In the genomic region with DNA sequence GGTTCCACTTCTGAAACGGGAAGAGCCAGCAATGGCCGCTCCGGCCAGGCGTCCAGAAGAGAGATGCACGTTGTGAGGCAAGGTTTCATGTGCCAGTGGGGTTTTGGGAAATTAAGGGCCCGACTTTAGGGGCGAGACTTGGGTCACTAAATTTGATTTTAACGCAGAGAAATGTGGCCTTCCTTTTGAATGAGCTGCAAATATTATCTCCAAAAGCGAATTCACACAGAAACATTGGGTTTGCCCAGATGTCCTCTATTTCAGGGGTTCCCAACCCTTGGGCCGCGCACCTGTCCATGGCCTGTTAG, we compare ENCODE assay signal across 8 cellular contexts. TPM values are rescaled to one million over a fixed set of nuclear protein-coding genes. Genes with fewer than 3 reads are reported as not detected.
A peak's percentile ranks its signal among the peaks of the same experiment; 100 is the strongest.
DNase-seq lines count a peak whose midpoint lies in the region; ATAC-seq, FAIRE-seq and TF ChIP-seq lines count a peak whose summit lies in the region.

No MANE protein-coding gene starts in this region.

- H2AFZ ChIP-seq in endothelial cell of umbilical vein (ENCODE audit: low read depth, low read length) (peak overlapping the region; percentile 98), neuron (ENCODE audit: low read depth, low read length) (peak overlapping the region; percentile 80)

- H3K4me1 ChIP-seq in endothelial cell of umbilical vein (ENCODE audit: control insufficient read depth, extremely low read depth, insufficient read depth, low read length) (peaks cover 27% of the 10 kb centered on the region), neuron (ENCODE audit: insufficient read depth, low read length) (peaks cover 19% of the 10 kb centered on the region)

- H3K36me3 ChIP-seq in MG63 (no peaks in the 10 kb centered on the region), endothelial cell of umbilical vein (ENCODE audit: control insufficient read depth in 2 of 2, extremely low read depth in 1 of 2, insufficient read depth in 2 of 2, low read length in 2 of 2) (no peaks in the 10 kb centered on the region), neuron (ENCODE audit: insufficient read depth, low read length) (no peaks in the 10 kb centered on the region)

- no peaks in the 10 kb centered on the region for H3K27me3 ChIP-seq in MG63
- H3K27me3 ChIP-seq in endothelial cell of umbilical vein (ENCODE audit: control insufficient read depth in 2 of 2, insufficient read depth in 2 of 2, low read length in 2 of 2): peaks cover 0 to under 1% of the 10 kb centered on the region in 2 experiments
- no peaks in the 10 kb centered on the region for H3K27me3 ChIP-seq in neuron (ENCODE audit: insufficient read depth, low read length)

- TF ChIP-seq POLR2A in endothelial cell of umbilical vein (IDR thresholded peaks at IDR 0.05; ENCODE audit: low read depth, low read length): no peak

- peak overlapping the region; percentile 93 for H3K4me3 ChIP-seq in AG10803 (ENCODE audit: low read length)
- peak overlapping the region; percentile 89 for H3K4me3 ChIP-seq in MG63
- peak overlapping the region; percentile 40 to 84 (median 80) for H3K4me3 ChIP-seq in endothelial cell of umbilical vein (replicated peaks in 1 of 3; ENCODE audit: insufficient read depth in 1 of 3, low read depth in 1 of 3, low read length in 3 of 3)
- H3K4me3 ChIP-seq in neuron (ENCODE audit: low read length): peak overlapping the region; percentile 76

- H3K9me1 ChIP-seq in endothelial cell of umbilical vein (replicated peaks; ENCODE audit: control insufficient read depth, extremely low read depth, insufficient read depth, low read length): no peaks in the 10 kb centered on the region

- TSS peak; percentile 96 for BruUV-seq in endothelial cell of umbilical vein (replicated peaks; lab: Mats Ljungman, UMichigan)

- no peak for ATAC-seq in HG02884 (IDR thresholded peaks at IDR 0.05; ENCODE audit: unreplicated experiment)
- ATAC-seq in HG02870 (IDR thresholded peaks at IDR 0.05; ENCODE audit: unreplicated experiment): no peak

- DNase-seq in AG10803 (ENCODE audit: low read depth) (no peak), MG63 (no peak), endothelial cell of umbilical vein (ENCODE audit: low read depth, low spot score) (no peak), DMS153 treated with DMSO at 0.1 percent for 48 hours (lab: John Stamatoyannopoulos, UW; ENCODE audit: unreplicated experiment) (no peak), activated T-cell treated with anti-CD3 and anti-CD28 coated beads for 4 hours (no peak)

- H3K79me2 ChIP-seq in endothelial cell of umbilical vein (ENCODE audit: control insufficient read depth, insufficient read depth, low read length): no peaks in the 10 kb centered on the region

- H3K27ac ChIP-seq in endothelial cell of umbilical vein (ENCODE audit: insufficient read depth, low read depth, low read length): peak overlapping the region; percentile 97

- FAIRE-seq in endothelial cell of umbilical vein (lab: Jason Lieb, UNC): no peak

- CTCF ChIA-PET in endothelial cell of umbilical vein (lab: Charles Lee): interaction anchor here (1.3 to 6.4 kb wide), 8 partner anchors 9 to 289 kb away, joined by 3 to 49 read pairs (median 18); partner anchors contain the start of gene RNASE1

- TF ChIP-seq CTCF in AG10803 (conservative IDR thresholded peaks at IDR 0.05; ENCODE audit: low read length): peak; percentile 25; the same call in 1 of the 2 replicates
- peak in 1 of 2 donors; percentile 13 for TF ChIP-seq CTCF in endothelial cell of umbilical vein (IDR thresholded peaks at IDR 0.05; ENCODE audit: extremely low read depth in 1 of 2, insufficient read depth in 1 of 2, low read depth in 1 of 2, low read length in 2 of 2)

- peak overlapping the region; percentile 86 for H3K4me2 ChIP-seq in endothelial cell of umbilical vein (ENCODE audit: insufficient read depth, low read length)

- intact Hi-C loops in endothelial cell of umbilical vein (cut with micrococcal nuclease): no loop called here

- no peaks in the 10 kb centered on the region for H3K9me3 ChIP-seq in MG63
- H3K9me3 ChIP-seq in endothelial cell of umbilical vein (replicated peaks; ENCODE audit: control insufficient read depth, insufficient read depth, low read length): no peaks in the 10 kb centered on the region
- no peaks in the 10 kb centered on the region for H3K9me3 ChIP-seq in neuron (ENCODE audit: low read length)

- dilution Hi-C loops in endothelial cell of umbilical vein (cut with MboI; ENCODE audit: extremely low pct_ligation_motif_present, low sequenced_read_pairs): no loop called here

- POLR2A ChIA-PET in endothelial cell of umbilical vein (lab: Charles Lee): interaction anchor here (1.0 to 1.9 kb wide), 3 partner anchors 9 to 339 kb away, joined by 3 to 4 read pairs (median 4); partner anchors contain the start of genes PARP2 and TEP1

- H3K9ac ChIP-seq in endothelial cell of umbilical vein (replicated peaks; ENCODE audit: extremely low read depth, insufficient read depth, low read length): peak overlapping the region; percentile 97

- H4K20me1 ChIP-seq in endothelial cell of umbilical vein (replicated peaks; ENCODE audit: control insufficient read depth, extremely low read depth, insufficient read depth, low read length): no peaks in the 10 kb centered on the region

TF ChIP-seq in endothelial cell of umbilical vein, 7 proteins besides CTCF, POLR2A, EP300 and RAD21:
- TF ChIP-seq MYC (IDR thresholded peaks at IDR 0.05; ENCODE audit: low read depth, low read length) (no peak), EZH2 (IDR thresholded peaks at IDR 0.05; ENCODE audit: borderline replicate concordance, low read depth, low read length, severe bottlenecking) (no peak), FOS (IDR thresholded peaks at IDR 0.05; ENCODE audit: borderline replicate concordance, insufficient read depth, low read length) (no peak), POLR2AphosphoS5 (IDR thresholded peaks at IDR 0.05; ENCODE audit: insufficient read depth, low read depth, low read length) (no peak), GATA2 (IDR thresholded peaks at IDR 0.05; ENCODE audit: insufficient read depth, insufficient read length, low read depth, low read length) (no peak), JUN (IDR thresholded peaks at IDR 0.05; ENCODE audit: borderline replicate concordance, insufficient read depth, insufficient read length, low read depth) (no peak), MAX (IDR thresholded peaks at IDR 0.05; ENCODE audit: insufficient read depth, insufficient read length) (no peak)

RNA-seq across cellular contexts. Expression of gene RNASE4, which starts 2.3 kb away (rescaled TPM):
- total RNA-seq in MG63 (2014; rRNA removed; shearing (Covaris generic); ENCODE audit: low replicate concordance): 2.3 and 6.1 TPM in 2 replicates
- total RNA-seq in endothelial cell of umbilical vein: 6.9 and 8.7 TPM in 2 replicates
- polyA plus RNA-seq in endothelial cell of umbilical vein: 27.4 and 35.1 TPM in 2 replicates
- 20.2 and 22.4 TPM in 2 replicates for polyA plus RNA-seq in endothelial cell of umbilical vein (2011; cell fraction: cytosol; rRNA removed)
- polyA plus RNA-seq in endothelial cell of umbilical vein (2011; cell fraction: nucleus; rRNA removed): 9.6 and 11.6 TPM in 2 replicates
- polyA plus RNA-seq in endothelial cell of umbilical vein (2012): 8.7 and 11.3 TPM in 2 replicates
- polyA minus RNA-seq in endothelial cell of umbilical vein: 36.5 and 39.6 TPM in 2 replicates
- 2.0 TPM for polyA minus RNA-seq in endothelial cell of umbilical vein (2011; cell fraction: cytosol; rRNA and poly(A)+ RNA removed)
- polyA minus RNA-seq in endothelial cell of umbilical vein (2011; cell fraction: nucleus; rRNA and poly(A)+ RNA removed): 2.9 and 3.7 TPM in 2 replicates

RNA-seq across cellular contexts. Expression of gene ANG, which starts 6.5 kb away (rescaled TPM):
- 0.42 and 3.2 TPM in 2 replicates for total RNA-seq in MG63 (2014; rRNA removed; shearing (Covaris generic); ENCODE audit: low replicate concordance)
- total RNA-seq in endothelial cell of umbilical vein: 5.7 and 6.2 TPM in 2 replicates
- 11.2 and 12.2 TPM in 2 replicates for polyA plus RNA-seq in endothelial cell of umbilical vein
- polyA plus RNA-seq in endothelial cell of umbilical vein (2011; cell fraction: cytosol; rRNA removed): 9.9 and 10.4 TPM in 2 replicates
- polyA plus RNA-seq in endothelial cell of umbilical vein (2011; cell fraction: nucleus; rRNA removed): 4.4 and 5.2 TPM in 2 replicates
- 6.6 and 7.8 TPM in 2 replicates for polyA plus RNA-seq in endothelial cell of umbilical vein (2012)
- polyA minus RNA-seq in endothelial cell of umbilical vein: 8.2 and 9.7 TPM in 2 replicates
- 3.1 TPM for polyA minus RNA-seq in endothelial cell of umbilical vein (2011; cell fraction: cytosol; rRNA and poly(A)+ RNA removed)
- polyA minus RNA-seq in endothelial cell of umbilical vein (2011; cell fraction: nucleus; rRNA and poly(A)+ RNA removed): 1.7 and 3.8 TPM in 2 replicates

RNA-seq across cellular contexts. Expression of gene OR6S1, which starts 40.6 kb away (rescaled TPM):
- not detected in 2 replicates for total RNA-seq in MG63 (2014; rRNA removed; shearing (Covaris generic); ENCODE audit: low replicate concordance)
- total RNA-seq in endothelial cell of umbilical vein: not detected in 2 replicates
- not detected in 2 replicates for polyA plus RNA-seq in endothelial cell of umbilical vein
- not detected in 2 replicates for polyA plus RNA-seq in endothelial cell of umbilical vein (2011; cell fraction: cytosol; rRNA removed)
- not detected in 2 replicates for polyA plus RNA-seq in endothelial cell of umbilical vein (2011; cell fraction: nucleus; rRNA removed)
- polyA plus RNA-seq in endothelial cell of umbilical vein (2012): not detected in 2 replicates
- not detected in 2 replicates for polyA minus RNA-seq in endothelial cell of umbilical vein
- not detected for polyA minus RNA-seq in endothelial cell of umbilical vein (2011; cell fraction: cytosol; rRNA and poly(A)+ RNA removed)
- polyA minus RNA-seq in endothelial cell of umbilical vein (2011; cell fraction: nucleus; rRNA and poly(A)+ RNA removed): not detected in 2 replicates
